17 cellular contexts compared by ENCODE assay signal in the genomic region with DNA sequence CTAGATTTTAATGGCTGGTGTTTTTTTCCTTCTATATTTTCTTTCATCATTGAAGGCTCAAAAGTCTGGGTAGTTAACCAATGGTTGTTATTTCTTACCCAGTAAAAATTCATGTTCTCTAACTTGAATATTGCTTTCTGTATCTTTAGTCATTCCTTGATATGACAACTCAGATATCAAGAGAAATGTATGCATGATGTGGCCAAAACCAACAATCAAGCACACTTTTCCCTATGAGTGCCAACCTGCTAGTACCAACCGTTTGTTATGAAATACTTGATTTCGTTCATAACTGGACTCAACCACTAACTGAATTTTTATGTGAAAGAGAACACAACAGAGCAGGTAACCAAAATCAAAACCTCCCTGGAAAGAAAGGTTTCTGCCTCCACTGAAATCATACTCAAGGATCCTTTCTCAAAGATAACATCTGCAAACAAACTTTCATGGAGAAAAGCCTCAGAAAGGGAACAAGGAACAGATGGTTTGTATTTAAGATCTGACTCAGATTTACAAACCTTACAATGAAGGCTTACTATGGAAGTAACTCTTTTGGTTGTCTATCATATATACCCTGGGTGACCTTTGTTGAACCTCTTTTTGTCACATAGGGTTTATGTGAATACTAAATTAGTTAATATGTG. TPM values are rescaled to one million over a fixed set of nuclear protein-coding genes. Genes with fewer than 3 reads are reported as not detected.
DNase-seq lines count a peak whose midpoint lies in the region; ATAC-seq, FAIRE-seq and TF ChIP-seq lines count a peak whose summit lies in the region.
"Had no signal": no experiment of that assay in that cellular context is flagged by ENCODE, and none has a peak within 500 bp of the region (broad histone marks: within the 10 kb centered on the region; RNA-seq: fewer than 3 reads in every experiment).

No MANE protein-coding gene starts in this region.

- H2AFZ ChIP-seq in fibroblast of lung (ENCODE audit: low read length), result no peak overlapping the region

- no peaks in the 10 kb centered on the region for H3K4me1 ChIP-seq in fibroblast of lung (ENCODE audit: control insufficient read depth, extremely low read depth, insufficient read depth, low read length)
- peaks cover under 1 to 2% of the 10 kb centered on the region in 2 donors for H3K4me1 ChIP-seq in thyroid gland

- H3K9me3 ChIP-seq in fibroblast of lung (ENCODE audit: control insufficient read depth, insufficient read depth, low read depth, low read length) (no peaks in the 10 kb centered on the region), thyroid gland (no peaks in the 10 kb centered on the region)

- TF ChIP-seq CTCF in fibroblast of lung (conservative IDR thresholded peaks at IDR 0.05 in 1 of 2, IDR thresholded peaks at IDR 0.05 in 1 of 2; ENCODE audit: low read depth in 1 of 2, low read length in 2 of 2) (no peak), thyroid gland (IDR thresholded peaks at IDR 0.05) (no peak)

- H4K20me1 ChIP-seq in fibroblast of lung (ENCODE audit: control insufficient read depth, extremely low read depth, insufficient read depth, low read length), result no peaks in the 10 kb centered on the region

- H3K27ac ChIP-seq in fibroblast of lung (ENCODE audit: insufficient read depth, low read length), result no peak overlapping the region
- H3K27ac ChIP-seq in caudate nucleus (ENCODE audit: low read depth, low read length), result no peak overlapping the region
- no peak overlapping the region for H3K27ac ChIP-seq in thyroid gland

- intact Hi-C loops in thyroid gland (cut with DNase I), result no loop called here

- no peak overlapping the region for H3K9ac ChIP-seq in fibroblast of lung (ENCODE audit: insufficient read depth, low read length)

- DNase-seq in GM19239 (ENCODE audit: insufficient read length, low spot score) (no peak), RPMI7951 (ENCODE audit: low read depth) (peak; percentile 80), fibroblast of lung (ENCODE audit: low read depth in 2 of 2) (peak; percentile 51 to 54), caudate nucleus (lab: John Stamatoyannopoulos, UW) (no peak), DMS79 (lab: John Stamatoyannopoulos, UW) (no peak), thyroid gland (no peak)
- DNase-seq: ACHN, DMS79 treated with DMSO at 0.1 percent for 48 hours, GOT3, NCI-H1105, NCI-H2081 treated with DMSO at 0.1 percent for 48 hours, RPMI8226, SIG-M5 had no signal

- no peak overlapping the region for H3K4me3 ChIP-seq in fibroblast of lung (replicated peaks in 1 of 4; ENCODE audit: control extremely low read depth in 1 of 4, insufficient read depth in 1 of 4, low read depth in 3 of 4, low read length in 4 of 4)
- no peak overlapping the region for H3K4me3 ChIP-seq in thyroid gland (replicated peaks in 1 of 3)

- H3K27me3 ChIP-seq in fibroblast of lung (ENCODE audit: control insufficient read depth, insufficient read depth, low read length) (no peaks in the 10 kb centered on the region), thyroid gland (no peaks in the 10 kb centered on the region)

- no peak for ATAC-seq in HG02973 (IDR thresholded peaks at IDR 0.05; ENCODE audit: unreplicated experiment)
- ATAC-seq: HCT116 had no signal

- no peaks in the 10 kb centered on the region for H3K36me3 ChIP-seq in fibroblast of lung (ENCODE audit: control insufficient read depth, insufficient read depth, low read length)
- no peaks in the 10 kb centered on the region for H3K36me3 ChIP-seq in thyroid gland

- no peaks in the 10 kb centered on the region for H3K79me2 ChIP-seq in fibroblast of lung (ENCODE audit: control insufficient read depth, insufficient read depth, low read length)

- FAIRE-seq in GM19239 (lab: Jason Lieb, UNC), result peak; percentile 33
- FAIRE-seq: G401.6 had no signal

- 0 to 35% methylated on average over 2 of the region's 2 CpGs for WGBS in thyroid gland, 2 donors

- no peak overlapping the region for H3K4me2 ChIP-seq in fibroblast of lung (ENCODE audit: extremely low read depth, insufficient read depth, low read length)

- no peak for TF ChIP-seq POLR2A in thyroid gland (IDR thresholded peaks at IDR 0.05)

RNA-seq across cellular contexts. Expression of a gene that starts 8.3 kb away (rescaled TPM):
- 43.2 and 58.6 TPM in 2 replicates for total RNA-seq in RPMI7951 (2014; rRNA removed; shearing (Covaris generic))
- total RNA-seq in fibroblast of lung (49.6 and 67.2 TPM in 2 replicates), thyroid gland (10 to 100 TPM; 34.4 to 58.7 (median 43.0) TPM)
- polyA plus RNA-seq in fibroblast of lung, result 74.2 and 100.0 TPM in 2 replicates
- 59.1 and 91.8 TPM in 2 replicates for polyA plus RNA-seq in fibroblast of lung (2012)
- polyA minus RNA-seq in fibroblast of lung (ENCODE audit: low replicate concordance), result 48.9 and 59.6 TPM in 2 replicates
- polyA plus RNA-seq: CD14-positive monocyte had no signal

Comparison
In these comparisons a context has a peak if more than half of its experiments do, and no peak if none do; other contexts are left out.
1. DNase-seq: peak in RPMI7951 (single experiment) and fibroblast of lung (2 of 2); none in GM19239 (single experiment), caudate nucleus (0 of 61), DMS79 (single experiment) and thyroid gland (0 of 2).